ENCODE assay signal across 25 cellular contexts in genomic region chr20:3483309-3483708, GRCh38.
"Had no signal": no experiment of that assay in that cellular context is flagged by ENCODE, and none has a peak within 500 bp of the region (broad histone marks: within the 10 kb centered on the region; RNA-seq: fewer than 3 reads in every experiment).

No MANE protein-coding gene starts in this region.

- DNase-seq: activated B cell treated with CpG ODN at 0.5 μM for 24 hours; activated CD4-positive, alpha-beta T cell treated with anti-CD3 and anti-CD28 coated beads, Interleukin-2, amount 50 U/mL, for 4 hours; activated naive CD4-positive, alpha-beta T cell; activated T-cell treated with anti-CD3 and anti-CD28 coated beads for 4 hours; activated T-cell treated with anti-CD3 and anti-CD28 coated beads, Interleukin-2, amount 50 U/mL, for 72 hours; dermis blood vessel endothelial cell; effector CD4-positive, alpha-beta T cell; left ventricle myocardium inferior; naive thymus-derived CD8-positive, alpha-beta T cell; nucleus accumbens; psoas muscle; spleen; stimulated activated CD4-positive, alpha-beta T cell treated with anti-CD3 and anti-CD28 coated beads, Interleukin-2, amount 100 ng/mL, for 48 hours; stimulated activated naive CD8-positive, alpha-beta T cell treated with anti-CD3 and anti-CD28 coated beads, Interleukin-15, Interleukin-2, amounts not matched to agents 100 U/mL and 50 U/mL, for 24 hours; T-helper 2 cell; testis had no signal

- H3K4me3 ChIP-seq: left ventricle myocardium inferior, psoas muscle, spleen, testis, vagina had no signal

- H3K27ac Mint-ChIP-seq: activated B cell treated with CpG ODN at 0.5 μM for 24 hours; activated naive CD4-positive, alpha-beta T cell treated with anti-CD3 and anti-CD28 coated beads, Interleukin-2, amount 50 U/mL, for 72 hours; activated T-cell treated with anti-CD3 and anti-CD28 coated beads, Interleukin-2, amount 50 U/mL, for 72 hours; type B pancreatic cell had no signal

- H3K27ac ChIP-seq: left ventricle myocardium inferior, parathyroid adenoma, psoas muscle, spleen, testis, vagina had no signal

- H3K27me3 ChIP-seq: spleen, testis, vagina had no signal

- H3K4me1 Mint-ChIP-seq: neural crest cell had no signal

- H2AFZ ChIP-seq: parathyroid adenoma had no signal

- H3K36me3 ChIP-seq: left ventricle myocardium inferior, vagina had no signal

- H3K9me3 ChIP-seq: testis, vagina had no signal

- ATAC-seq: activated naive CD4-positive, alpha-beta T cell treated with anti-CD3 and anti-CD28 coated beads, Interleukin-2, amount 50 U/mL, for 72 hours; activated T-cell treated with anti-CD3 and anti-CD28 coated beads, Interleukin-2, amount 50 U/mL, for 72 hours; naive thymus-derived CD8-positive, alpha-beta T cell; psoas muscle; stimulated activated naive CD8-positive, alpha-beta T cell treated with anti-CD3 and anti-CD28 coated beads, Interleukin-15, Interleukin-2, amounts not matched to agents 100 U/mL and 50 U/mL, for 24 hours had no signal

- H3K9me3 Mint-ChIP-seq: central memory CD8-positive, alpha-beta T cell had no signal

- H3K4me3 Mint-ChIP-seq: activated B cell treated with CpG ODN at 0.5 μM for 24 hours; activated T-cell treated with anti-CD3 and anti-CD28 coated beads, Interleukin-2, amount 50 U/mL, for 72 hours; central memory CD8-positive, alpha-beta T cell; naive thymus-derived CD8-positive, alpha-beta T cell; neural crest cell; type B pancreatic cell had no signal

- FAIRE-seq: bronchial epithelial cell, colon, frontal cortex had no signal

- H3K9ac ChIP-seq: parathyroid adenoma had no signal

- H3K27me3 Mint-ChIP-seq: activated B cell treated with CpG ODN at 0.5 μM for 24 hours; central memory CD8-positive, alpha-beta T cell; naive thymus-derived CD8-positive, alpha-beta T cell; type B pancreatic cell had no signal
